Comparison of ENCODE assay signal across 1 cellular context in the genomic region with DNA sequence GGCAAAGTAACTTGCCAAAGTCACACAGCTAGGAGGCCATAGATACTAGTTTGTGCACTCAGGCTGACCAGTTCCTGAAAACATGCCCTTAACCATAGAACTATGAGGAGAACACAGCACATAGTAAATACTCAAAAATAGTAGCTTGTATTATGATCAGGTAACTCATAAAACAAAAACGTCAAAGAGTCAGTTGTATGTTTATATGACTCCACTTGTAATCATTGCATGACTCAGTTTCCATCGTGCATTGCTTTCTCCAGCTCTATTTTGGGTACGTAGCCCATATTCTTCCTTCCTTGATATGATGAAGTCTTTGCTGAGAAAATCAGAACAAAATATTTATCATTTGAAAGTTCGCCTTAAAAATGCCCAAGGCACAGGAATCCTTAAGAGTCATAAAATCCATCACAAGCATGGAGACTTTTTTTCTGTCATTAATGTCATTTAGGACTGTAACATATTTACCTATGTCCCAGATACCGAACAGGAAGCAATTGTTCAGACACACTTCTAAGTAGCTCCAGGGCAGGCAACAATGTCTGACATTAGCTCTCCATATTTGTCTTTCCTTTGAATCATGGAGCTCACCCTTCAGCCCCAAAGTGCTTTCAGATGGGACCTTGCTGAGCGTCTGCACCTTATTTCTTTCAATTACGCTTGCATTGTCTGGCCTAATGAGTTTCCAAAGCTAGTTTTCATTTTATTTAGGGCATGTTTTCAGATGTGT.
TF ChIP-seq lines count a peak whose summit lies in the region.

No MANE protein-coding gene starts in this region.

TF ChIP-seq in H1, 55 proteins besides CTCF, POLR2A, EP300 and RAD21:
- TF ChIP-seq RFX5 (IDR thresholded peaks at IDR 0.05; ENCODE audit: borderline replicate concordance, low read depth, low read length) (no peak), CTBP2 (IDR thresholded peaks at IDR 0.05; ENCODE audit: borderline replicate concordance, insufficient read depth, insufficient read length, low read length) (no peak), FOSL1 (IDR thresholded peaks at IDR 0.05; ENCODE audit: insufficient read depth, low read depth, low read length) (no peak), CEBPB (IDR thresholded peaks at IDR 0.05; ENCODE audit: low read depth, low read length) (no peak), SP1 (IDR thresholded peaks at IDR 0.05; ENCODE audit: low read depth, low read length) (no peak), NRF1 (IDR thresholded peaks at IDR 0.05; ENCODE audit: low read depth, low read length) (no peak), KDM1A (IDR thresholded peaks at IDR 0.05; ENCODE audit: borderline replicate concordance, low read length) (no peak), SIX5 (IDR thresholded peaks at IDR 0.05; ENCODE audit: low read depth, low read length) (no peak), TBP (IDR thresholded peaks at IDR 0.05; ENCODE audit: low read depth, low read length) (no peak), CHD2 (IDR thresholded peaks at IDR 0.05; ENCODE audit: low read length) (no peak), BACH1 (IDR thresholded peaks at IDR 0.05; ENCODE audit: low read length) (no peak), TEAD4 (IDR thresholded peaks at IDR 0.05; ENCODE audit: low read depth, low read length) (no peak), ZNF274 (IDR thresholded peaks at IDR 0.05; ENCODE audit: borderline replicate concordance, extremely low read depth, low read length) (no peak), SIN3A (conservative IDR thresholded peaks at IDR 0.05 in 1 of 2, IDR thresholded peaks at IDR 0.05 in 1 of 2; ENCODE audit: low read depth in 1 of 2, low read length in 2 of 2) (no peak), TCF12 (IDR thresholded peaks at IDR 0.05; ENCODE audit: low read depth, low read length) (no peak), RBBP5 (IDR thresholded peaks at IDR 0.05; ENCODE audit: borderline replicate concordance, low read depth, low read length) (no peak), ASH2L (IDR thresholded peaks at IDR 0.05; ENCODE audit: low read length) (no peak)
- TF ChIP-seq, protein P1, sequence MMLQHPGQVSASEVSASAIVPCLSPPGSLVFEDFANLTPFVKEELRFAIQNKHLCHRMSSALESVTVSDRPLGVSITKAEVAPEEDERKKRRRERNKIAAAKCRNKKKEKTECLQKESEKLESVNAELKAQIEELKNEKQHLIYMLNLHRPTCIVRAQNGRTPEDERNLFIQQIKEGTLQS (IDR thresholded peaks at IDR 0.05; ENCODE audit: insufficient read depth, low read depth, low read length): no peak
- TF ChIP-seq, protein P2, sequence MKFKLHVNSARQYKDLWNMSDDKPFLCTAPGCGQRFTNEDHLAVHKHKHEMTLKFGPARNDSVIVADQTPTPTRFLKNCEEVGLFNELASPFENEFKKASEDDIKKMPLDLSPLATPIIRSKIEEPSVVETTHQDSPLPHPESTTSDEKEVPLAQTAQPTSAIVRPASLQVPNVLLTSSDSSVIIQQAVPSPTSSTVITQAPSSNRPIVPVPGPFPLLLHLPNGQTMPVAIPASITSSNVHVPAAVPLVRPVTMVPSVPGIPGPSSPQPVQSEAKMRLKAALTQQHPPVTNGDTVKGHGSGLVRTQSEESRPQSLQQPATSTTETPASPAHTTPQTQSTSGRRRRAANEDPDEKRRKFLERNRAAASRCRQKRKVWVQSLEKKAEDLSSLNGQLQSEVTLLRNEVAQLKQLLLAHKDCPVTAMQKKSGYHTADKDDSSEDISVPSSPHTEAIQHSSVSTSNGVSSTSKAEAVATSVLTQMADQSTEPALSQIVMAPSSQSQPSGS (IDR thresholded peaks at IDR 0.05; ENCODE audit: low read length): no peak
